24 cellular contexts compared by ENCODE assay signal in the genomic region with DNA sequence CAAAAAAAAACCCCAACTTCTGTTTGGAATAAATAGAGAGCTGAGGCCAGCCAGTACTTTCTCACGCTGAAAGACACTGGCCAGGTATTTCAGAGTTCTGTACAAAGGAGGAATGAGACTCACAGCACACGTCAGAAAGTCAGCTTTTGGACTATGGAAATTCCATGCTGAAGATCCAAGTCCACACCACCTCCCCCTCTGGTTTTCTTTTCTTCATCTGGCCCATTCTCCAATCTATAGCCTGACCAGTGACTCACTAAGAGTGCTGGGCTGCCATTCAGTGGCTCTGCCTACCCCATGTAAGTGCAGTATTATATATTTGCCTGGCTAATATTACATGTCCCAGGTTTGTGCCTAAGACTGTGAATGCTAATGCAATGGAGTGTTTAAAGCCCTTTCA. TPM values are rescaled to one million over a fixed set of nuclear protein-coding genes. Genes with fewer than 3 reads are reported as not detected.
"Had no signal": no experiment of that assay in that cellular context is flagged by ENCODE, and none has a peak within 500 bp of the region (broad histone marks: within the 10 kb centered on the region; RNA-seq: fewer than 3 reads in every experiment).

No MANE protein-coding gene starts in this region.

- H3K27ac ChIP-seq: brain microvascular endothelial cell, PC-9 had no signal

- ATAC-seq: activated T-helper 17 cell treated with anti-CD3 and anti-CD28 coated beads, Interleukin-2, amount 50 U/mL, for 72 hours; T-helper 17 cell; WTC11 had no signal

- H3K4me3 ChIP-seq: PC-9 had no signal

- H3K27me3 ChIP-seq: brain microvascular endothelial cell had no signal

- FAIRE-seq: astrocyte had no signal

- H3K4me2 ChIP-seq: PC-9 had no signal

- H2AFZ ChIP-seq: PC-9 had no signal

- H3K36me3 ChIP-seq: brain microvascular endothelial cell had no signal

- DNase-seq: activated CD4-positive, alpha-beta T cell treated with anti-CD3 and anti-CD28 coated beads for 48 hours; activated CD4-positive, alpha-beta T cell treated with anti-CD3 and anti-CD28 coated beads, Interleukin-2, amount 50 U/mL, for 4 hours; activated CD4-positive, CD25-positive, alpha-beta regulatory T cell treated with anti-CD3 and anti-CD28 coated beads, Interleukin-2, amount 50 U/mL, for 72 hours; activated CD8-positive, alpha-beta memory T cell treated with anti-CD3 and anti-CD28 coated beads for 24 hours; activated gamma-delta T cell; activated naive CD4-positive, alpha-beta T cell treated with anti-CD3 and anti-CD28 coated beads for 36 hours; activated T-cell treated with anti-CD3 and anti-CD28 coated beads, Interleukin-2, amount 50 U/mL, for 48 hours; amygdala; brain microvascular endothelial cell; Kasumi-1; KBM-7; NCI-H1048; NCI-H146; NCI-H187 treated with DMSO at 0.1 percent for 48 hours; NCI-H2081 treated with DMSO at 0.1 percent for 48 hours; NCI-H446; NCI-H524; PC-9; SHP77 treated with DMSO at 0.1 percent for 48 hours; T-helper 17 cell; T-helper 9 cell had no signal

RNA-seq across cellular contexts. Expression of gene BOC, which starts 13.9 kb away (rescaled TPM):
- total RNA-seq: T-helper 17 cell had no signal
